ENCODE assay signal across 14 cellular contexts in genomic region chr10:97102441-97102840, GRCh38.
A peak's percentile ranks its signal among the peaks of the same experiment; 100 is the strongest.
DNase-seq lines count a peak whose midpoint lies in the region; ATAC-seq and TF ChIP-seq lines count a peak whose summit lies in the region.
"Had no signal": no experiment of that assay in that cellular context is flagged by ENCODE, and none has a peak within 500 bp of the region (broad histone marks: within the 10 kb centered on the region; RNA-seq: fewer than 3 reads in every experiment).

No MANE protein-coding gene starts in this region.

- ATAC-seq in natural killer cell treated with Interleukin-12 subunit alpha and Interleukin-12 subunit beta and Interleukin-15 and Interleukin-18, amount 100 ng/mL, for 72 hours: peak; percentile 12 to 32
- no peak for ATAC-seq in natural killer cell
- ATAC-seq in left ventricle myocardium superior: peak; percentile 97
- ATAC-seq in stimulated activated effector memory CD8-positive, alpha-beta T cell treated with anti-CD3 and anti-CD28 coated beads, Interleukin-12 subunit alpha, Interleukin-12 subunit beta, amount 100 ng/mL, for 72 hours: peak; percentile 31
- ATAC-seq in activated naive CD8-positive, alpha-beta T cell treated with anti-CD3 and anti-CD28 coated beads, Interleukin-2, amount 50 U/mL, for 24 hours: no peak
- ATAC-seq in HG03108 (IDR thresholded peaks at IDR 0.05; ENCODE audit: unreplicated experiment): no peak
- no peak for ATAC-seq in activated CD8-positive, alpha-beta T cell treated with anti-CD3 and anti-CD28 coated beads for 36 hours

- POLR2A ChIA-PET in activated CD8-positive, alpha-beta T cell treated with anti-CD3 and anti-CD28 coated beads for 36 hours (lab: Charles Lee): no interaction called here

- CTCF ChIA-PET in activated CD8-positive, alpha-beta T cell treated with anti-CD3 and anti-CD28 coated beads for 36 hours (lab: Charles Lee): interaction anchor here (0.9 to 2.3 kb wide), 3 partner anchors 15 to 65 kb away, joined by 3 to 6 read pairs (median 4); no protein-coding TSS in a partner anchor

- no peaks in the 10 kb centered on the region for H3K9me3 Mint-ChIP-seq in natural killer cell treated with Interleukin-12 subunit alpha and Interleukin-12 subunit beta and Interleukin-15 and Interleukin-18, amount 100 ng/mL, for 72 hours
- no peaks in the 10 kb centered on the region for H3K9me3 Mint-ChIP-seq in natural killer cell
- no peaks in the 10 kb centered on the region for H3K9me3 Mint-ChIP-seq in stimulated activated effector memory CD8-positive, alpha-beta T cell treated with anti-CD3 and anti-CD28 coated beads, Interleukin-12 subunit alpha, Interleukin-12 subunit beta, amount 100 ng/mL, for 72 hours
- H3K9me3 Mint-ChIP-seq in activated naive CD8-positive, alpha-beta T cell treated with anti-CD3 and anti-CD28 coated beads, Interleukin-2, amount 50 U/mL, for 24 hours: no peaks in the 10 kb centered on the region
- H3K9me3 Mint-ChIP-seq in activated CD8-positive, alpha-beta T cell treated with anti-CD3 and anti-CD28 coated beads for 36 hours: no peaks in the 10 kb centered on the region
- H3K9me3 Mint-ChIP-seq: CD8-positive, alpha-beta memory T cell had no signal

- no peak for TF ChIP-seq CTCF in natural killer cell (IDR thresholded peaks at IDR 0.05)
- TF ChIP-seq CTCF in activated CD8-positive, alpha-beta T cell treated with anti-CD3 and anti-CD28 coated beads for 36 hours (IDR thresholded peaks at IDR 0.05): no peak

- no peak for DNase-seq in natural killer cell treated with Interleukin-12 subunit alpha and Interleukin-12 subunit beta and Interleukin-15 and Interleukin-18, amount 100 ng/mL, for 72 hours (ENCODE audit: low spot score)
- no peak for DNase-seq in natural killer cell
- DNase-seq in cardiac septum (ENCODE audit: low spot score): peak; percentile 79
- peak; percentile 67 for DNase-seq in left ventricle myocardium superior
- DNase-seq in stimulated activated effector memory CD8-positive, alpha-beta T cell treated with anti-CD3 and anti-CD28 coated beads, Interleukin-12 subunit alpha, Interleukin-12 subunit beta, amount 100 ng/mL, for 72 hours (ENCODE audit: low spot score in 2 of 2): no peak
- no peak for DNase-seq in activated naive CD8-positive, alpha-beta T cell treated with anti-CD3 and anti-CD28 coated beads, Interleukin-2, amount 50 U/mL, for 24 hours
- DNase-seq in activated CD8-positive, alpha-beta T cell treated with anti-CD3 and anti-CD28 coated beads for 36 hours: no peak
- DNase-seq: 8988T; AML-193; Caco-2; CD8-positive, alpha-beta memory T cell; DMS53; GF-D8 had no signal

- H3K27me3 Mint-ChIP-seq in natural killer cell treated with Interleukin-12 subunit alpha and Interleukin-12 subunit beta and Interleukin-15 and Interleukin-18, amount 100 ng/mL, for 72 hours: peaks cover 39 to 53% of the 10 kb centered on the region in 2 donors
- peaks cover 17 to 21% of the 10 kb centered on the region in 2 donors for H3K27me3 Mint-ChIP-seq in natural killer cell (ENCODE audit: low read depth in 2 of 2)
- H3K27me3 Mint-ChIP-seq in activated naive CD8-positive, alpha-beta T cell treated with anti-CD3 and anti-CD28 coated beads, Interleukin-2, amount 50 U/mL, for 24 hours: peaks cover 16% of the 10 kb centered on the region
- H3K27me3 Mint-ChIP-seq in activated CD8-positive, alpha-beta T cell treated with anti-CD3 and anti-CD28 coated beads for 36 hours: peaks cover 10% of the 10 kb centered on the region
- H3K27me3 Mint-ChIP-seq: CD8-positive, alpha-beta memory T cell had no signal

- no peaks in the 10 kb centered on the region for H3K36me3 Mint-ChIP-seq in natural killer cell treated with Interleukin-12 subunit alpha and Interleukin-12 subunit beta and Interleukin-15 and Interleukin-18, amount 100 ng/mL, for 72 hours
- no peaks in the 10 kb centered on the region for H3K36me3 Mint-ChIP-seq in natural killer cell
- no peaks in the 10 kb centered on the region for H3K36me3 Mint-ChIP-seq in stimulated activated effector memory CD8-positive, alpha-beta T cell treated with anti-CD3 and anti-CD28 coated beads, Interleukin-12 subunit alpha, Interleukin-12 subunit beta, amount 100 ng/mL, for 72 hours
- H3K36me3 Mint-ChIP-seq in activated naive CD8-positive, alpha-beta T cell treated with anti-CD3 and anti-CD28 coated beads, Interleukin-2, amount 50 U/mL, for 24 hours (ENCODE audit: low read depth): no peaks in the 10 kb centered on the region
- H3K36me3 Mint-ChIP-seq in activated CD8-positive, alpha-beta T cell treated with anti-CD3 and anti-CD28 coated beads for 36 hours (ENCODE audit: low read depth): no peaks in the 10 kb centered on the region
- H3K36me3 Mint-ChIP-seq: CD8-positive, alpha-beta memory T cell had no signal

- peaks cover 9 to 12% of the 10 kb centered on the region in 2 donors for H3K4me1 Mint-ChIP-seq in natural killer cell treated with Interleukin-12 subunit alpha and Interleukin-12 subunit beta and Interleukin-15 and Interleukin-18, amount 100 ng/mL, for 72 hours (ENCODE audit: low read depth in 2 of 2)
- peaks cover 11 to 15% of the 10 kb centered on the region in 2 donors for H3K4me1 Mint-ChIP-seq in natural killer cell
- H3K4me1 Mint-ChIP-seq in stimulated activated effector memory CD8-positive, alpha-beta T cell treated with anti-CD3 and anti-CD28 coated beads, Interleukin-12 subunit alpha, Interleukin-12 subunit beta, amount 100 ng/mL, for 72 hours: peaks cover 27% of the 10 kb centered on the region
- H3K4me1 Mint-ChIP-seq in activated naive CD8-positive, alpha-beta T cell treated with anti-CD3 and anti-CD28 coated beads, Interleukin-2, amount 50 U/mL, for 24 hours: no peaks in the 10 kb centered on the region
- H3K4me1 Mint-ChIP-seq in activated CD8-positive, alpha-beta T cell treated with anti-CD3 and anti-CD28 coated beads for 36 hours (ENCODE audit: low read depth): peaks cover 4% of the 10 kb centered on the region

- intact Hi-C loops in natural killer cell (cut with micrococcal nuclease) (no loop called here), cardiac septum (cut with DNase I) (no loop called here), left ventricle myocardium superior (cut with micrococcal nuclease) (no loop called here)
- intact Hi-C loops in activated CD8-positive, alpha-beta T cell treated with anti-CD3 and anti-CD28 coated beads for 36 hours (cut with micrococcal nuclease): no loop called here

- H3K4me3 Mint-ChIP-seq in natural killer cell treated with Interleukin-12 subunit alpha and Interleukin-12 subunit beta and Interleukin-15 and Interleukin-18, amount 100 ng/mL, for 72 hours: no peak overlapping the region
- H3K4me3 Mint-ChIP-seq in natural killer cell: no peak overlapping the region
- H3K4me3 Mint-ChIP-seq in stimulated activated effector memory CD8-positive, alpha-beta T cell treated with anti-CD3 and anti-CD28 coated beads, Interleukin-12 subunit alpha, Interleukin-12 subunit beta, amount 100 ng/mL, for 72 hours: no peak overlapping the region
- no peak overlapping the region for H3K4me3 Mint-ChIP-seq in activated naive CD8-positive, alpha-beta T cell treated with anti-CD3 and anti-CD28 coated beads, Interleukin-2, amount 50 U/mL, for 24 hours
- H3K4me3 Mint-ChIP-seq in activated CD8-positive, alpha-beta T cell treated with anti-CD3 and anti-CD28 coated beads for 36 hours: no peak overlapping the region
- H3K4me3 Mint-ChIP-seq: CD8-positive, alpha-beta memory T cell had no signal

- no peak overlapping the region for H3K27ac Mint-ChIP-seq in natural killer cell treated with Interleukin-12 subunit alpha and Interleukin-12 subunit beta and Interleukin-15 and Interleukin-18, amount 100 ng/mL, for 72 hours
- no peak overlapping the region for H3K27ac Mint-ChIP-seq in natural killer cell
- no peak overlapping the region for H3K27ac Mint-ChIP-seq in stimulated activated effector memory CD8-positive, alpha-beta T cell treated with anti-CD3 and anti-CD28 coated beads, Interleukin-12 subunit alpha, Interleukin-12 subunit beta, amount 100 ng/mL, for 72 hours
- H3K27ac Mint-ChIP-seq in activated naive CD8-positive, alpha-beta T cell treated with anti-CD3 and anti-CD28 coated beads, Interleukin-2, amount 50 U/mL, for 24 hours: no peak overlapping the region
- no peak overlapping the region for H3K27ac Mint-ChIP-seq in activated CD8-positive, alpha-beta T cell treated with anti-CD3 and anti-CD28 coated beads for 36 hours

Comparison
In these comparisons a context has a peak if more than half of its experiments do, and no peak if none do; other contexts are left out.
1. ATAC-seq: peak in natural killer cell treated with Interleukin-12 subunit alpha and Interleukin-12 subunit beta and Interleukin-15 and Interleukin-18, amount 100 ng/mL, for 72 hours (2 of 2), left ventricle myocardium superior (single experiment) and stimulated activated effector memory CD8-positive, alpha-beta T cell treated with anti-CD3 and anti-CD28 coated beads, Interleukin-12 subunit alpha, Interleukin-12 subunit beta, amount 100 ng/mL, for 72 hours (single experiment); none in natural killer cell (0 of 3), activated naive CD8-positive, alpha-beta T cell treated with anti-CD3 and anti-CD28 coated beads, Interleukin-2, amount 50 U/mL, for 24 hours (single experiment), HG03108 (single experiment) and activated CD8-positive, alpha-beta T cell treated with anti-CD3 and anti-CD28 coated beads for 36 hours (single experiment).
2. DNase-seq: peak in cardiac septum (single experiment) and left ventricle myocardium superior (single experiment); none in natural killer cell treated with Interleukin-12 subunit alpha and Interleukin-12 subunit beta and Interleukin-15 and Interleukin-18, amount 100 ng/mL, for 72 hours (single experiment), natural killer cell (single experiment), stimulated activated effector memory CD8-positive, alpha-beta T cell treated with anti-CD3 and anti-CD28 coated beads, Interleukin-12 subunit alpha, Interleukin-12 subunit beta, amount 100 ng/mL, for 72 hours (0 of 2), activated naive CD8-positive, alpha-beta T cell treated with anti-CD3 and anti-CD28 coated beads, Interleukin-2, amount 50 U/mL, for 24 hours (single experiment) and activated CD8-positive, alpha-beta T cell treated with anti-CD3 and anti-CD28 coated beads for 36 hours (single experiment).